ENCODE assay signal across 28 cellular contexts in the genomic region with DNA sequence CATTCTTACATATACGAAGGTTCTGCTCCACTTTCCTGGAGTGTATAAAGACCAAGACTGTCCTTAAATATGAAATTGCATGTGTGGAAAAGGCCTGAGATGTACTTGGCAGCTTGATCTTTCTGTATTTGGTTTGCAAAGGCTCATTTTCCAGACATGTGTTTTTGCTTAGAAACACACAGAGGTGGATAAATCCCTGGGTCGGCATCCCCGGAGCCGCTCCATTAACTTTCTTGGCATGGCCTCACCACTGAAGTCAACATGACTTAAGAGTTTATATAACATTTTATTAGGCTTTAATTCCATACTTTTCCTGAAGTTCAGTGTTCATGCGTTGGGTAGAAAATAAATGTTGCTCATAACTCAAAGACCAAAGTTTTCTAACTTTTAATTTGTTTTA.
A peak's percentile ranks its signal among the peaks of the same experiment; 100 is the strongest.
DNase-seq lines count a peak whose midpoint lies in the region; ATAC-seq, FAIRE-seq and TF ChIP-seq lines count a peak whose summit lies in the region.
"Had no signal": no experiment of that assay in that cellular context is flagged by ENCODE, and none has a peak within 500 bp of the region (broad histone marks: within the 10 kb centered on the region; RNA-seq: fewer than 3 reads in every experiment).

No MANE protein-coding gene starts in this region.

- TF ChIP-seq RAD21 in SK-N-SH (IDR thresholded peaks at IDR 0.05; ENCODE audit: low read length): no peak

- 54% methylated on average over 5 of the region's 5 CpGs for WGBS in SK-N-SH (ENCODE audit: low lambda C conversion rate)
- WGBS in lower leg skin, 2 donors: 68 to 77% methylated on average over 5 of the region's 5 CpGs
- no CpG with 5 or more reads among the region's 5 CpGs for WGBS in mesendoderm (ENCODE audit: extremely low coverage, insufficient coverage, low lambda C conversion rate)

- intact Hi-C loops in lower leg skin (cut with DNase I; ENCODE audit: low total_unique reads): no loop called here

- H2AFZ ChIP-seq in SK-N-SH (ENCODE audit: low read depth): no peak overlapping the region

- H3K18ac ChIP-seq in mesendoderm (ENCODE audit: low read length): no peak overlapping the region

- H4K8ac ChIP-seq in mesendoderm (ENCODE audit: low read depth, low read length): no peak overlapping the region

- TF ChIP-seq EP300 in SK-N-SH (IDR thresholded peaks at IDR 0.05; ENCODE audit: borderline replicate concordance in 1 of 2, low read depth in 1 of 2, low read length in 1 of 2): no peak

- no peak overlapping the region for H2BK5ac ChIP-seq in mesendoderm (ENCODE audit: low read length)

- no peak overlapping the region for H3K56ac ChIP-seq in mesendoderm (ENCODE audit: low read length)

- H2BK15ac ChIP-seq in mesendoderm (replicated peaks; ENCODE audit: low read depth): no peak overlapping the region

- FAIRE-seq in GM12892 (lab: Jason Lieb, UNC): no peak
- FAIRE-seq: pancreas had no signal

- H3K27ac ChIP-seq in SK-N-SH (ENCODE audit: low read depth in 2 of 2, low read length in 1 of 2) (no peak overlapping the region; a peak in 1 of 4 replicates), mesendoderm (ENCODE audit: low read depth, low read length) (no peak overlapping the region)
- H3K27ac ChIP-seq: colonic mucosa, lower lobe of right lung, pancreas, Peyer's patch, right lobe of liver, SJSA1, transverse colon had no signal

- CTCF ChIA-PET in BJ (lab: Yijun Ruan, JAX) (interaction anchor here (1.0 kb wide), 1 partner anchor 51 kb away, joined by 3 read pairs; no protein-coding TSS in a partner anchor), SK-N-SH (lab: Yijun Ruan, JAX) (interaction anchor here (1.3 kb wide), 1 partner anchor 16 kb away, joined by 3 read pairs; no protein-coding TSS in a partner anchor)

- no peak for ATAC-seq in HG03175 (IDR thresholded peaks at IDR 0.05; ENCODE audit: unreplicated experiment)
- ATAC-seq: activated CD8-positive, alpha-beta T cell treated with anti-CD3 and anti-CD28 coated beads, Interleukin-2, amount 10 ng/mL, durations not matched to agents 7 days and 5 days; activated naive CD8-positive, alpha-beta T cell treated with anti-CD3 and anti-CD28 coated beads, Interleukin-2, amount 50 U/mL, for 24 hours; lower lobe of right lung; pancreas; right lobe of liver had no signal

- H4K5ac ChIP-seq in mesendoderm (ENCODE audit: low read length): no peak overlapping the region

- POLR2A ChIA-PET in BJ (lab: Charles Lee): no interaction called here
- POLR2A ChIA-PET in SK-N-SH (lab: Yijun Ruan, JAX): no interaction called here

- H3K4me1 ChIP-seq in SK-N-SH (ENCODE audit: control insufficient read depth in 1 of 2, insufficient read depth in 2 of 2, low read depth in 1 of 2, low read length in 1 of 2) (peaks cover 0 to 9% of the 10 kb centered on the region in 2 experiments; a peak in 2 of 4 replicates), mesendoderm (ENCODE audit: control insufficient read depth, low read depth, low read length) (no peaks in the 10 kb centered on the region)
- H3K4me1 ChIP-seq: breast epithelium, colonic mucosa, pancreas, Peyer's patch, right lobe of liver had no signal

- H3K27me3 ChIP-seq in BJ (ENCODE audit: control insufficient read depth, insufficient read depth, low read length): no peaks in the 10 kb centered on the region
- no peaks in the 10 kb centered on the region for H3K27me3 ChIP-seq in SK-N-SH (ENCODE audit: insufficient read depth)
- H3K27me3 ChIP-seq in mesendoderm (ENCODE audit: insufficient read depth, low read length, poor library complexity): no peaks in the 10 kb centered on the region
- H3K27me3 ChIP-seq: breast epithelium, colonic mucosa, pancreas, Peyer's patch, right lobe of liver, SJSA1, transverse colon had no signal

- H3K79me1 ChIP-seq in mesendoderm (ENCODE audit: low read length): peaks cover 13% of the 10 kb centered on the region

- no peak overlapping the region for H2BK120ac ChIP-seq in mesendoderm (ENCODE audit: low read depth, low read length)

- H3K9me3 ChIP-seq in SK-N-SH: no peaks in the 10 kb centered on the region
- H3K9me3 ChIP-seq: colonic mucosa, lower lobe of right lung, pancreas, Peyer's patch, right lobe of liver, SJSA1, transverse colon had no signal

- H3K4ac ChIP-seq in mesendoderm (ENCODE audit: low read depth, low read length): no peak overlapping the region

- TF ChIP-seq POLR2A in GM12892 (IDR thresholded peaks at IDR 0.05; ENCODE audit: low read depth, low read length) (no peak), lower leg skin (IDR thresholded peaks at IDR 0.05) (no peak)

- no peak overlapping the region for H2AK5ac ChIP-seq in mesendoderm (ENCODE audit: low read length)

- no peaks in the 10 kb centered on the region for H3K79me2 ChIP-seq in SK-N-SH (ENCODE audit: insufficient read depth)
- no peaks in the 10 kb centered on the region for H3K79me2 ChIP-seq in mesendoderm (ENCODE audit: control insufficient read depth, insufficient read depth, low read length)

- no peaks in the 10 kb centered on the region for H3K36me3 ChIP-seq in BJ (ENCODE audit: control insufficient read depth, insufficient read depth, low read length)
- peaks cover 0 to 6% of the 10 kb centered on the region in 2 experiments for H3K36me3 ChIP-seq in SK-N-SH (replicated peaks in 1 of 2; ENCODE audit: control insufficient read depth in 1 of 2, insufficient read depth in 2 of 2, low read length in 1 of 2)
- H3K36me3 ChIP-seq in mesendoderm (ENCODE audit: control insufficient read depth, insufficient read depth, low read length): no peaks in the 10 kb centered on the region
- H3K36me3 ChIP-seq: breast epithelium, colonic mucosa, lower lobe of right lung, pancreas, Peyer's patch, right lobe of liver, transverse colon had no signal

- no peaks in the 10 kb centered on the region for H4K20me1 ChIP-seq in SK-N-SH (ENCODE audit: insufficient read depth)

- H3K4me3 ChIP-seq in BJ (ENCODE audit: low read depth, low read length) (no peak overlapping the region), SK-N-SH (ENCODE audit: low read depth in 2 of 2, low read length in 1 of 2) (no peak overlapping the region), fibroblast of mammary gland (ENCODE audit: control insufficient read depth, low read depth, low read length) (no peak overlapping the region), lower leg skin (ENCODE audit: low read depth, poor library complexity, severe bottlenecking) (no peak overlapping the region), mesendoderm (ENCODE audit: low read length) (no peak overlapping the region)
- H3K4me3 ChIP-seq: breast epithelium, colonic mucosa, lower lobe of right lung, pancreas, Peyer's patch, right lobe of liver, SJSA1, transverse colon had no signal

- peak; percentile 76 for DNase-seq in BJ (ENCODE audit: low read depth)
- DNase-seq in SK-N-SH: peak; percentile 13
- peak; percentile 38 for DNase-seq in fibroblast of mammary gland (ENCODE audit: low read depth)
- peak; percentile 16 for DNase-seq in renal cortical epithelial cell (ENCODE audit: low read depth)
- no peak for DNase-seq in GM12892 (ENCODE audit: insufficient read length)
- no peak for DNase-seq in lower leg skin (ENCODE audit: low spot score in 2 of 2)
- no peak for DNase-seq in mesendoderm
- DNase-seq: activated CD4-positive, alpha-beta T cell treated with anti-CD3 and anti-CD28 coated beads for 1 hour; activated CD8-positive, alpha-beta T cell treated with anti-CD3 and anti-CD28 coated beads, Interleukin-2, amount 10 ng/mL, durations not matched to agents 7 days and 5 days; activated gamma-delta T cell treated with Interleukin-2 at 50 U/mL for 16 hours; activated naive CD8-positive, alpha-beta T cell treated with anti-CD3 and anti-CD28 coated beads, Interleukin-2, amount 50 U/mL, for 24 hours; AML-193; colonic mucosa; GDM1; GOT3; KBM-7; lower lobe of right lung; MM.1S; NCI-H1417 treated with DMSO at 0.1 percent for 48 hours; NCI-H524; pancreas; Peyer's patch; right lobe of liver; stimulated activated CD4-positive, alpha-beta T cell treated with anti-CD3 and anti-CD28 coated beads, Interleukin-15, amount 100 ng/mL, for 24 hours; transverse colon had no signal

- no peak overlapping the region for H3K23ac ChIP-seq in mesendoderm (ENCODE audit: low read length)

- no peaks in the 10 kb centered on the region for H3F3A ChIP-seq in SK-N-SH (replicated peaks; ENCODE audit: insufficient read depth)

- H3K9ac ChIP-seq in SK-N-SH (no peak overlapping the region), mesendoderm (ENCODE audit: low read length) (no peak overlapping the region)

- H3K4me2 ChIP-seq in SK-N-SH (no peak overlapping the region), mesendoderm (ENCODE audit: low read length) (no peak overlapping the region)

- TF ChIP-seq CTCF in BJ (IDR thresholded peaks at IDR 0.05; ENCODE audit: insufficient read depth, low read depth, low read length): no peak
- TF ChIP-seq CTCF in SK-N-SH (IDR thresholded peaks at IDR 0.05): no peak
- TF ChIP-seq CTCF in fibroblast of mammary gland (conservative IDR thresholded peaks at IDR 0.05; ENCODE audit: control insufficient read depth, insufficient read depth, low read depth, low read length): no peak
- TF ChIP-seq CTCF in lower leg skin (IDR thresholded peaks at IDR 0.05): no peak

- H3K9me2 ChIP-seq in SK-N-SH: no peaks in the 10 kb centered on the region

TF ChIP-seq in SK-N-SH, 30 proteins besides CTCF, POLR2A, EP300 and RAD21:
- TF ChIP-seq TCF12 (IDR thresholded peaks at IDR 0.05): peak; percentile 33; the same call in 1 of the 2 replicates
- 0 out of 2 replicates have a peak, but pooled peaks have one; percentile 4 for TF ChIP-seq NFIC (IDR thresholded peaks at IDR 0.05; ENCODE audit: borderline replicate concordance)
- TF ChIP-seq MEF2A (IDR thresholded peaks at IDR 0.05; ENCODE audit: borderline replicate concordance, low read depth): no peak

Comparison
In these comparisons a context has a peak if more than half of its experiments do, and no peak if none do; other contexts are left out.
1. DNase-seq: peak in BJ (single experiment), SK-N-SH (single experiment), fibroblast of mammary gland (single experiment) and renal cortical epithelial cell (single experiment); none in GM12892 (single experiment), lower leg skin (0 of 2) and mesendoderm (single experiment).